Comparison of ENCODE assay signal across 1 cellular context in genomic region chr11:61815790-61816735, GRCh38.
TF ChIP-seq lines count a peak whose summit lies in the region.

No MANE protein-coding gene starts in this region.

TF ChIP-seq in K562, 482 proteins besides CTCF, POLR2A, EP300 and RAD21 (continued from another document and continues in another):
- TF ChIP-seq SAFB2 (IDR thresholded peaks at IDR 0.05; ENCODE audit: borderline replicate concordance, low read depth, low read length, severe bottlenecking): no peak
- TF ChIP-seq FOXJ2 (tag; IDR thresholded peaks at IDR 0.05): peak; percentile 79
- peak; percentile 4 to 56; a peak in 1 of 4 replicates for TF ChIP-seq SIN3A (IDR thresholded peaks at IDR 0.05; ENCODE audit: borderline replicate concordance in 2 of 2, control insufficient read depth in 1 of 2, low read depth in 2 of 2, low read length in 2 of 2)
- no peak for TF ChIP-seq BDP1 (IDR thresholded peaks at IDR 0.05; ENCODE audit: insufficient read depth, insufficient read length)
- no peak for TF ChIP-seq ZNF785 (CRISPR knock-in tag; IDR thresholded peaks at IDR 0.05)
- no peak; the same call in 1 of the 2 replicates for TF ChIP-seq E2F3 (CRISPR knock-in tag; IDR thresholded peaks at IDR 0.05)
- no peak for TF ChIP-seq RBM14 (IDR thresholded peaks at IDR 0.05; ENCODE audit: borderline replicate concordance, insufficient read depth, low read depth, low read length)
- TF ChIP-seq GABPA (tag; conservative IDR thresholded peaks at IDR 0.05; ENCODE audit: low read depth): 0 out of 2 replicates have a peak, but pooled peaks have one; percentile 5
- TF ChIP-seq FOXP4 (CRISPR knock-in tag; IDR thresholded peaks at IDR 0.05; ENCODE audit: borderline replicate concordance): peak; percentile 72; the same call in 1 of the 2 replicates
- no peak for TF ChIP-seq ZNF512 (tag; IDR thresholded peaks at IDR 0.05)
- TF ChIP-seq ZNF12 (CRISPR knock-in tag; IDR thresholded peaks at IDR 0.05): 0 out of 2 replicates have a peak, but pooled peaks have one; percentile 4
- TF ChIP-seq MCM3 (IDR thresholded peaks at IDR 0.05): no peak
- TF ChIP-seq GATAD2A (IDR thresholded peaks at IDR 0.05): no peak
- peak; percentile 49 for TF ChIP-seq POLR2B (IDR thresholded peaks at IDR 0.05; ENCODE audit: low read depth, partially characterized antibody)
- no peak for TF ChIP-seq CBX8 (IDR thresholded peaks at IDR 0.05; ENCODE audit: borderline replicate concordance, extremely low read depth, low read depth, low read length, poor library complexity, severe bottlenecking)
- no peak for TF ChIP-seq ID3 (CRISPR knock-in tag; IDR thresholded peaks at IDR 0.05)
- no peak for TF ChIP-seq ID3 (tag; IDR thresholded peaks at IDR 0.05)
- TF ChIP-seq CBFB (CRISPR knock-in tag; IDR thresholded peaks at IDR 0.05): no peak
- no peak for TF ChIP-seq MAX (CRISPR knock-in tag; IDR thresholded peaks at IDR 0.05)
- TF ChIP-seq RNF219 (CRISPR knock-in tag; IDR thresholded peaks at IDR 0.05): no peak
- no peak; the same call in 1 of the 2 replicates for TF ChIP-seq ZBTB9 (CRISPR knock-in tag; IDR thresholded peaks at IDR 0.05)
- peak; percentile 43 for TF ChIP-seq HNRNPLL (IDR thresholded peaks at IDR 0.05; ENCODE audit: low read depth, low read length, poor library complexity, severe bottlenecking)
- peak; percentile 18; the same call in 1 of the 2 replicates for TF ChIP-seq MBD2 (IDR thresholded peaks at IDR 0.05; ENCODE audit: borderline replicate concordance, low read depth)
- no peak for TF ChIP-seq TOE1 (IDR thresholded peaks at IDR 0.05; ENCODE audit: borderline replicate concordance)
- TF ChIP-seq TOE1 (CRISPR knock-in tag; IDR thresholded peaks at IDR 0.05; ENCODE audit: borderline replicate concordance, low read depth): 0 out of 2 replicates have a peak, but pooled peaks have one; percentile 69
- TF ChIP-seq ZNF589 (CRISPR knock-in tag; IDR thresholded peaks at IDR 0.05; ENCODE audit: low read depth): 0 out of 2 replicates have a peak, but pooled peaks have one; percentile 14
- no peak for TF ChIP-seq JUN (IDR thresholded peaks at IDR 0.05; ENCODE audit: borderline replicate concordance, low read depth, low read length)
- peak; percentile 3; the same call in 1 of the 2 replicates for TF ChIP-seq JUN (CRISPR knock-in tag; IDR thresholded peaks at IDR 0.05; ENCODE audit: borderline replicate concordance)
- TF ChIP-seq SREBF2 (CRISPR knock-in tag; IDR thresholded peaks at IDR 0.05): no peak
- TF ChIP-seq ZFP30 (CRISPR knock-in tag; IDR thresholded peaks at IDR 0.05; ENCODE audit: borderline replicate concordance): no peak
- no peak for TF ChIP-seq ZBTB5 (IDR thresholded peaks at IDR 0.05)
- TF ChIP-seq ZBTB33 (CRISPR knock-in tag; IDR thresholded peaks at IDR 0.05): peak; percentile 17; the same call in 1 of the 2 replicates
- no peak for TF ChIP-seq SAFB (IDR thresholded peaks at IDR 0.05; ENCODE audit: borderline replicate concordance, low read depth, low read length)
- TF ChIP-seq PRMT5 (CRISPR knock-in tag; IDR thresholded peaks at IDR 0.05): no peak
- TF ChIP-seq MXI1 (IDR thresholded peaks at IDR 0.05; ENCODE audit: low read depth, low read length): no peak
- TF ChIP-seq ZBTB40 (IDR thresholded peaks at IDR 0.05): peak; percentile 26; the same call in 1 of the 2 replicates
- no peak for TF ChIP-seq ZBTB40 (CRISPR knock-in tag; IDR thresholded peaks at IDR 0.05)
- TF ChIP-seq ASH1L (IDR thresholded peaks at IDR 0.05; ENCODE audit: borderline replicate concordance, low read depth, partially characterized antibody): no peak
- TF ChIP-seq TAL1 (IDR thresholded peaks at IDR 0.05): 0 out of 2 replicates have a peak, but pooled peaks have one; percentile 3
- no peak for TF ChIP-seq TAF15 (IDR thresholded peaks at IDR 0.05; ENCODE audit: low read depth, low read length)
